17 cellular contexts compared by ENCODE assay signal in genomic region chr10:71635867-71636266, GRCh38.
A peak's percentile ranks its signal among the peaks of the same experiment; 100 is the strongest.
DNase-seq lines count a peak whose midpoint lies in the region; ATAC-seq, FAIRE-seq and TF ChIP-seq lines count a peak whose summit lies in the region.
"Had no signal": no experiment of that assay in that cellular context is flagged by ENCODE, and none has a peak within 500 bp of the region (broad histone marks: within the 10 kb centered on the region; RNA-seq: fewer than 3 reads in every experiment).

No MANE protein-coding gene starts in this region.

- H4K5ac ChIP-seq in mesendoderm (ENCODE audit: low read length): no peak overlapping the region

- H3K4me1 ChIP-seq in BLaER1 (peaks cover 67% of the 10 kb centered on the region), mesendoderm (ENCODE audit: control insufficient read depth, low read depth, low read length) (peaks cover 45% of the 10 kb centered on the region)
- H3K4me1 ChIP-seq: SJSA1 had no signal

- TF ChIP-seq CTCF in HL-60 (IDR thresholded peaks at IDR 0.05; ENCODE audit: insufficient read depth, low read length): no peak

- peaks cover 3% of the 10 kb centered on the region for H3K27me3 Mint-ChIP-seq in activated T-helper 17 cell treated with anti-CD3 and anti-CD28 coated beads, Interleukin-2, amount 50 U/mL, for 72 hours

- H3K36me3 ChIP-seq in BLaER1: no peaks in the 10 kb centered on the region
- no peaks in the 10 kb centered on the region for H3K36me3 ChIP-seq in mesendoderm (ENCODE audit: control insufficient read depth, insufficient read depth, low read length)
- H3K36me3 ChIP-seq: SJSA1 had no signal

- H4K20me1 ChIP-seq in BLaER1: no peaks in the 10 kb centered on the region

- DNase-seq in HL-60 (ENCODE audit: low read depth in 1 of 2, low spot score in 1 of 2) (no peak), mesendoderm (no peak), urothelium cell line (ENCODE audit: low spot score) (no peak), NCI-H526 treated with DMSO at 0.1 percent for 48 hours (lab: John Stamatoyannopoulos, UW) (no peak), RPMI8226 (no peak)
- DNase-seq in activated naive CD4-positive, alpha-beta T cell treated with Interleukin-2 at 50 U/mL for 16 hours: no peak
- DNase-seq: C1 segment of cervical spinal cord, COR-L47, DMS153, EL, HCEC 1CT, NCI-H1417, NCI-H1930 had no signal

- H3K4me1 Mint-ChIP-seq in activated T-helper 17 cell treated with anti-CD3 and anti-CD28 coated beads, Interleukin-2, amount 50 U/mL, for 72 hours: no peaks in the 10 kb centered on the region

- H4K8ac ChIP-seq in mesendoderm (ENCODE audit: low read depth, low read length): no peak overlapping the region

- no peaks in the 10 kb centered on the region for H3K9me3 ChIP-seq in BLaER1
- H3K9me3 ChIP-seq: SJSA1 had no signal

- peak overlapping the region; percentile 23 for H3K27ac Mint-ChIP-seq in activated T-helper 17 cell treated with anti-CD3 and anti-CD28 coated beads, Interleukin-2, amount 50 U/mL, for 72 hours

- H3K23ac ChIP-seq in mesendoderm (ENCODE audit: low read length): no peak overlapping the region

- no peak overlapping the region for H2BK5ac ChIP-seq in mesendoderm (ENCODE audit: low read length)

- no peak overlapping the region for H3K4me3 ChIP-seq in BLaER1
- H3K4me3 ChIP-seq in HL-60 (replicated peaks; ENCODE audit: insufficient read depth, low read length): no peak overlapping the region
- no peak overlapping the region for H3K4me3 ChIP-seq in mesendoderm (ENCODE audit: low read length)
- H3K4me3 ChIP-seq: SJSA1 had no signal

- no peaks in the 10 kb centered on the region for H3K27me3 ChIP-seq in BLaER1
- H3K27me3 ChIP-seq in HL-60 (ENCODE audit: insufficient read depth, poor library complexity, severe bottlenecking): no peaks in the 10 kb centered on the region
- H3K27me3 ChIP-seq in mesendoderm (ENCODE audit: insufficient read depth, low read length, poor library complexity): no peaks in the 10 kb centered on the region
- H3K27me3 ChIP-seq: SJSA1 had no signal

- peaks cover 1% of the 10 kb centered on the region for H3K79me1 ChIP-seq in mesendoderm (ENCODE audit: low read length)

- WGBS in mesendoderm (ENCODE audit: extremely low coverage, insufficient coverage, low lambda C conversion rate): no CpG with 5 or more reads among the region's 5 CpGs

- H3K4me2 ChIP-seq in BLaER1: peak overlapping the region; percentile 62; the same call in 1 of the 2 replicates
- no peak overlapping the region for H3K4me2 ChIP-seq in mesendoderm (ENCODE audit: low read length)

- peak overlapping the region; percentile 3 for H2AK5ac ChIP-seq in mesendoderm (ENCODE audit: low read length)

- H3K18ac ChIP-seq in mesendoderm (ENCODE audit: low read length): peak overlapping the region; percentile 13

- no peaks in the 10 kb centered on the region for H3K36me3 Mint-ChIP-seq in activated T-helper 17 cell treated with anti-CD3 and anti-CD28 coated beads, Interleukin-2, amount 50 U/mL, for 72 hours (ENCODE audit: low read depth)

- H3K56ac ChIP-seq in mesendoderm (ENCODE audit: low read length): peak overlapping the region; percentile 27

- no peak for ATAC-seq in activated T-helper 17 cell treated with anti-CD3 and anti-CD28 coated beads, Interleukin-2, amount 50 U/mL, for 72 hours (replicated peaks)

- H3K79me2 ChIP-seq in mesendoderm (ENCODE audit: control insufficient read depth, insufficient read depth, low read length): no peaks in the 10 kb centered on the region

- FAIRE-seq in urothelium cell line (lab: Jason Lieb, UNC): no peak
- FAIRE-seq: A204.1 had no signal

- no peak overlapping the region for H3K27ac ChIP-seq in BLaER1
- H3K27ac ChIP-seq in HL-60 (replicated peaks): peak overlapping the region; percentile 10; the same call in 1 of the 2 replicates
- H3K27ac ChIP-seq in mesendoderm (ENCODE audit: low read depth, low read length): no peak overlapping the region
- H3K27ac ChIP-seq: SJSA1 had no signal

- H2BK120ac ChIP-seq in mesendoderm (ENCODE audit: low read depth, low read length): no peak overlapping the region

- H3K4me3 Mint-ChIP-seq in activated T-helper 17 cell treated with anti-CD3 and anti-CD28 coated beads, Interleukin-2, amount 50 U/mL, for 72 hours: no peak overlapping the region

- H3K9me3 Mint-ChIP-seq in activated T-helper 17 cell treated with anti-CD3 and anti-CD28 coated beads, Interleukin-2, amount 50 U/mL, for 72 hours: no peaks in the 10 kb centered on the region

- H2BK15ac ChIP-seq in mesendoderm (replicated peaks; ENCODE audit: low read depth): no peak overlapping the region

- no peak overlapping the region for H3K4ac ChIP-seq in mesendoderm (ENCODE audit: low read depth, low read length)

- H3K9ac ChIP-seq in BLaER1 (no peak overlapping the region), mesendoderm (ENCODE audit: low read length) (no peak overlapping the region)
